Comparison of ENCODE assay signal across 9 cellular contexts in the genomic region with DNA sequence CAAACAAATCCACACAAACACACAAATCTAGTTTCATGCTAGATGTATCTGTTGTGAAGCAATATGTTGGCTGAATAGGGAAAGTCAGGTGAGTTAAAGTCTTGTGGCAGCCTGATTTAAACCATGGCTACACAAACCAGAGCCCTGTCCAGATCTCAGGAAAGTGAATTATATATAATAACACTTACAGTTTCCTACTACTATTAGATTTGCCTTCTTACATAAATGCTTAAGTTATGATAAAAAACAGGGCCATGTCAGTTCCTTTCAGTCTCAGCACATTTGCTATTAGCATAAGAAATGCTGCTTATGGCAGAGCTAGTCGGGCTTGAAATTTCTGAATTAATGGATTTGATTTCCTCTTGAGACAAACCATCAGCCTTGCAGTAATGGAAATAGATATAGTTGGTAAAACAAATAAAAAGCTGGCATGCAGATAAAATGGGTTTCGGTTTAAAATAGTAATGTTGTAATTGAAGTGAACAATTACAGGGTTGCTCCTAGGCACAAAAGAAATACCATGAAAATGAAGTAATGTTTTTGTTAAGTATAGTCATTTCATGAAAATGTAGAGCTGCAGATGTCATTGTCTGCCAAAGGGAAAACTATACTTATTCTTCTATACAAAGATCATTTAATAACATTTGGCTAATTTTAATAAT.
DNase-seq lines count a peak whose midpoint lies in the region; ATAC-seq, FAIRE-seq and TF ChIP-seq lines count a peak whose summit lies in the region.
"Had no signal": no experiment of that assay in that cellular context is flagged by ENCODE, and none has a peak within 500 bp of the region (broad histone marks: within the 10 kb centered on the region; RNA-seq: fewer than 3 reads in every experiment).

No MANE protein-coding gene starts in this region.

- H3K4me3 ChIP-seq in DND-41 (ENCODE audit: low read depth in 1 of 2, low read length in 2 of 2) = no peak overlapping the region
- no peak overlapping the region for H3K4me3 ChIP-seq in pancreas

- ATAC-seq in DND-41 (ENCODE audit: insufficient read depth, low read depth) (no peak), pancreas (peak; percentile 9 to 63 (median 44)), GM21515 (IDR thresholded peaks at IDR 0.05; ENCODE audit: unreplicated experiment) (no peak), HG02759 (IDR thresholded peaks at IDR 0.05; ENCODE audit: unreplicated experiment) (no peak)
- ATAC-seq: T-cell had no signal

- H3K4me1 Mint-ChIP-seq in immature natural killer cell = peaks cover 0 to 7% of the 10 kb centered on the region in 2 donors

- no peak overlapping the region for H3K9ac ChIP-seq in DND-41 (ENCODE audit: low read depth, low read length)

- intact Hi-C loops in pancreas (cut with DNase I) = no loop called here

- H3K27ac ChIP-seq in DND-41 (ENCODE audit: low read length) = no peak overlapping the region
- H3K27ac ChIP-seq in pancreas = peak overlapping the region in 2 of 4 donors; percentile 71 to 83

- no peak overlapping the region for H2AFZ ChIP-seq in DND-41 (ENCODE audit: low read depth, low read length)

- peak overlapping the region; percentile 21; the same call in 1 of the 2 replicates for H3K4me2 ChIP-seq in DND-41 (ENCODE audit: insufficient read depth, low read length)

- no peaks in the 10 kb centered on the region for H3K36me3 Mint-ChIP-seq in immature natural killer cell
- H3K36me3 Mint-ChIP-seq: T-cell had no signal

- no peak for TF ChIP-seq CTCF in DND-41 (IDR thresholded peaks at IDR 0.05; ENCODE audit: borderline replicate concordance, extremely low read depth, low read length, poor library complexity, severe bottlenecking)
- no peak for TF ChIP-seq CTCF in pancreas (IDR thresholded peaks at IDR 0.05)

- peak; percentile 45 for FAIRE-seq in endometrium (lab: Jason Lieb, UNC)
- peak; percentile 60 for FAIRE-seq in pancreas (lab: Jason Lieb, UNC)

- no peaks in the 10 kb centered on the region for H3K27me3 Mint-ChIP-seq in immature natural killer cell (ENCODE audit: low read depth in 3 of 3)
- H3K27me3 Mint-ChIP-seq: T-cell had no signal

- no peak overlapping the region for H3K4me3 Mint-ChIP-seq in immature natural killer cell
- H3K4me3 Mint-ChIP-seq: T-cell had no signal

- no peaks in the 10 kb centered on the region for H3K79me2 ChIP-seq in DND-41 (ENCODE audit: insufficient read depth, low read length)

- WGBS in pancreas, 2 donors = 3 to 4% methylated on average over 2 of the region's 2 CpGs

- peaks cover 0 to 4% (median 0%) of the 10 kb centered on the region in 6 donors for H3K9me3 Mint-ChIP-seq in immature natural killer cell

- H3K27me3 ChIP-seq in DND-41 (ENCODE audit: insufficient read depth, low read length, poor library complexity) (no peaks in the 10 kb centered on the region), pancreas (no peaks in the 10 kb centered on the region)

- H4K20me1 ChIP-seq in DND-41 (ENCODE audit: insufficient read depth, low read length) = no peaks in the 10 kb centered on the region

- no peaks in the 10 kb centered on the region for H3K9me3 ChIP-seq in DND-41 (ENCODE audit: insufficient read depth, low read length, severe bottlenecking)
- no peaks in the 10 kb centered on the region for H3K9me3 ChIP-seq in pancreas

- DNase-seq in DND-41 = no peak
- peak; percentile 47 for DNase-seq in NCI-H2227 treated with DMSO at 0.1 percent for 48 hours (lab: John Stamatoyannopoulos, UW)
- DNase-seq in pancreas = no peak
- no peak for DNase-seq in LoVo (ENCODE audit: low spot score)
- no peak for DNase-seq in immature natural killer cell
- DNase-seq: T-cell had no signal

- H3K27ac Mint-ChIP-seq in immature natural killer cell = no peak overlapping the region
- H3K27ac Mint-ChIP-seq: T-cell had no signal

- H3K36me3 ChIP-seq in DND-41 (ENCODE audit: insufficient read depth, low read length) = no peaks in the 10 kb centered on the region
- no peaks in the 10 kb centered on the region for H3K36me3 ChIP-seq in pancreas

- H3K4me1 ChIP-seq in DND-41 (ENCODE audit: insufficient read depth, low read length) (peaks cover 36% of the 10 kb centered on the region), pancreas (peaks cover 22 to 54% (median 30%) of the 10 kb centered on the region in 3 donors)

Comparison
In these comparisons a context has a peak if more than half of its experiments do, and no peak if none do; other contexts are left out.
1. ATAC-seq: peak in pancreas (4 of 4); none in DND-41 (single experiment), GM21515 (single experiment) and HG02759 (single experiment).